In genomic region chr13:25085125-25085742, GRCh38 we compare ENCODE assay signal across 8 cellular contexts. TPM values are rescaled to one million over a fixed set of nuclear protein-coding genes. Genes with fewer than 3 reads are reported as not detected.
DNase-seq lines count a peak whose midpoint lies in the region; TF ChIP-seq lines count a peak whose summit lies in the region.

No MANE protein-coding gene starts in this region.

- no peaks in the 10 kb centered on the region for H3K27me3 ChIP-seq in NT2/D1 (ENCODE audit: insufficient read depth, insufficient read length)
- H3K27me3 ChIP-seq in osteoblast (ENCODE audit: insufficient read depth, low read length): peaks cover 3% of the 10 kb centered on the region

- H3K9me3 ChIP-seq in HEK293 (ENCODE audit: control insufficient read depth, insufficient read depth, low read depth, low read length) (no peaks in the 10 kb centered on the region), NT2/D1 (ENCODE audit: insufficient read depth, low read length) (no peaks in the 10 kb centered on the region), osteoblast (ENCODE audit: low read depth, low read length) (no peaks in the 10 kb centered on the region)

- no peak overlapping the region for H3K4me2 ChIP-seq in osteoblast (ENCODE audit: insufficient read depth, low read length)

- POLR2A ChIA-PET in HEK293 (lab: Yijun Ruan, JAX): no interaction called here

- no peaks in the 10 kb centered on the region for H3K79me2 ChIP-seq in osteoblast (ENCODE audit: insufficient read depth, low read length)

- no peak overlapping the region for H3K27ac ChIP-seq in HEK293 (ENCODE audit: extremely low read depth, low read depth, low read length)
- H3K27ac ChIP-seq in epithelial cell of prostate: no peak overlapping the region
- H3K27ac ChIP-seq in osteoblast (ENCODE audit: low read depth, low read length): no peak overlapping the region

- peak; percentile 1 for DNase-seq in DMS79 treated with DMSO at 0.1 percent for 48 hours (lab: John Stamatoyannopoulos, UW)
- DNase-seq in DMS79 (lab: John Stamatoyannopoulos, UW): no peak
- DNase-seq in NT2/D1 (ENCODE audit: low read depth, low spot score): peak; percentile 35
- peak; percentile 2 for DNase-seq in epithelial cell of prostate (ENCODE audit: low read depth, low spot score)
- DNase-seq in osteoblast (ENCODE audit: insufficient read length, low spot score, missing footprints): no peak
- no peak for DNase-seq in T-helper 9 cell
- DNase-seq in activated effector memory CD4-positive, alpha-beta T cell treated with Interleukin-2 at 50 U/mL for 16 hours: no peak

- H3K4me3 ChIP-seq in HEK293 (ENCODE audit: low read depth, low read length) (no peak overlapping the region), NT2/D1 (ENCODE audit: insufficient read length, low read depth) (no peak overlapping the region), osteoblast (ENCODE audit: insufficient read depth, low read length) (no peak overlapping the region)

- no peaks in the 10 kb centered on the region for H4K20me1 ChIP-seq in osteoblast (ENCODE audit: insufficient read depth, low read length)

- H3K4me1 ChIP-seq in HEK293 (ENCODE audit: control insufficient read depth, insufficient read depth, low read length) (no peaks in the 10 kb centered on the region), NT2/D1 (ENCODE audit: insufficient read depth, insufficient read length) (no peaks in the 10 kb centered on the region), osteoblast (ENCODE audit: insufficient read depth, low read length) (no peaks in the 10 kb centered on the region)

- H2AFZ ChIP-seq in osteoblast (ENCODE audit: low read length): no peak overlapping the region

- H3K36me3 ChIP-seq in HEK293 (ENCODE audit: control insufficient read depth in 2 of 2, insufficient read depth in 1 of 2, low read length in 2 of 2): no peaks in the 10 kb centered on the region
- no peaks in the 10 kb centered on the region for H3K36me3 ChIP-seq in NT2/D1 (ENCODE audit: insufficient read depth, insufficient read length, low read length)
- H3K36me3 ChIP-seq in osteoblast (ENCODE audit: insufficient read depth, low read length): no peaks in the 10 kb centered on the region

- no peak for TF ChIP-seq CTCF in HEK293 (tag by site-specific recombination; IDR thresholded peaks at IDR 0.05)
- TF ChIP-seq CTCF in osteoblast (IDR thresholded peaks at IDR 0.05; ENCODE audit: extremely low read depth, low read depth, low read length): peak; percentile 78

- CTCF ChIA-PET in HEK293 (lab: Yijun Ruan, JAX): interaction anchor here (0.7 to 4.6 kb wide), 9 partner anchors 8 to 1114 kb away, joined by 3 to 47 read pairs (median 6); no protein-coding TSS in a partner anchor

- H3K9ac ChIP-seq in NT2/D1 (ENCODE audit: insufficient read length, low read depth): no peak overlapping the region

TF ChIP-seq in HEK293, 187 proteins besides CTCF, POLR2A, EP300 and RAD21:
- TF ChIP-seq ZNF654 (tag by site-specific recombination; IDR thresholded peaks at IDR 0.05; ENCODE audit: low read depth): peak; percentile 55
- no peak for TF ChIP-seq BCL11A (tag by site-specific recombination; IDR thresholded peaks at IDR 0.05; ENCODE audit: low read depth)
- TF ChIP-seq ZNF555 (tag by site-specific recombination; conservative IDR thresholded peaks at IDR 0.05): no peak
TF ChIP-seq in HEK293: peak in this region for 1.

RNA-seq across cellular contexts. Expression of gene PABPC3, which starts 10.7 kb away (rescaled TPM):
- under 0.01 and 0.29 TPM in 2 replicates for total RNA-seq in osteoblast

Comparison
In these comparisons a context has a peak if more than half of its experiments do, and no peak if none do; other contexts are left out.
1. DNase-seq: peak in DMS79 treated with DMSO at 0.1 percent for 48 hours (single experiment), NT2/D1 (single experiment) and epithelial cell of prostate (single experiment); none in DMS79 (single experiment), osteoblast (single experiment), T-helper 9 cell (single experiment) and activated effector memory CD4-positive, alpha-beta T cell treated with Interleukin-2 at 50 U/mL for 16 hours (single experiment).